Comparison of ENCODE assay signal across 23 cellular contexts in the genomic region with DNA sequence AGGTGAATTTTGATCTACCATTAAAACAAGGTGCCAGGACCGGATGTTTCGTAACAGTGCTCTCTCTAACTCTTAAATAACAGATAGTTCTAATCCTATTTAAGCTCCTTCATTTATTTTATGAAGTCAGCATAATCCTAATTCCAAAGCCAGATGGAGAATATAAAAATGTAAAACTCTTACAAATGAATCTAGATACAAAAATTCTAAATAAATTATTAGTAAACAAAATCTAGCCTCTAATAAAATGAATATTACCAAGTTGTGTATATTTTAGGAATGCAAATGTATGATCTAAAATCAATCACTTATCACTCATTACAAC. TPM values are rescaled to one million over a fixed set of nuclear protein-coding genes. Genes with fewer than 3 reads are reported as not detected.
"Had no signal": no experiment of that assay in that cellular context is flagged by ENCODE, and none has a peak within 500 bp of the region (broad histone marks: within the 10 kb centered on the region; RNA-seq: fewer than 3 reads in every experiment).

No MANE protein-coding gene starts in this region.

- H2AFZ ChIP-seq: hepatocyte had no signal

- H3K4me3 ChIP-seq: hepatocyte, prostate gland, right atrium auricular region, tibial artery, uterus had no signal

- H3K36me3 ChIP-seq: prostate gland, right atrium auricular region, tibial artery, uterus had no signal

- H3K9me3 ChIP-seq: prostate gland, right atrium auricular region, tibial artery, uterus had no signal

- H3K4me3 Mint-ChIP-seq: activated CD4-positive, alpha-beta T cell treated with anti-CD3 and anti-CD28 coated beads, Interleukin-2, amount 10 ng/mL, durations not matched to agents 7 days and 5 days; activated naive CD4-positive, alpha-beta T cell treated with anti-CD3 and anti-CD28 coated beads, Interleukin-2, amount 10 ng/mL, durations not matched to agents 7 days and 5 days; activated naive CD8-positive, alpha-beta T cell treated with anti-CD3 and anti-CD28 coated beads, Interleukin-2, amount 50 U/mL, for 24 hours; activated T-cell treated with anti-CD3 and anti-CD28 coated beads, Interleukin-2, amount 50 U/mL, for 4 hours; brain; mesothelial cell of epicardium had no signal

- H3K4me1 Mint-ChIP-seq: activated CD4-positive, alpha-beta T cell treated with anti-CD3 and anti-CD28 coated beads, Interleukin-2, amount 10 ng/mL, durations not matched to agents 7 days and 5 days; activated naive CD4-positive, alpha-beta T cell treated with anti-CD3 and anti-CD28 coated beads, Interleukin-2, amount 10 ng/mL, durations not matched to agents 7 days and 5 days; activated naive CD8-positive, alpha-beta T cell treated with anti-CD3 and anti-CD28 coated beads, Interleukin-2, amount 50 U/mL, for 24 hours; nephron had no signal

- H3K4me2 ChIP-seq: hepatocyte had no signal

- H3K27me3 ChIP-seq: foreskin keratinocyte, hepatocyte, right atrium auricular region, tibial artery, uterus had no signal

- DNase-seq: activated CD4-positive, alpha-beta T cell treated with anti-CD3 and anti-CD28 coated beads, Interleukin-2, amount 10 ng/mL, durations not matched to agents 7 days and 5 days; activated CD8-positive, alpha-beta memory T cell treated with anti-CD3 and anti-CD28 coated beads, Interleukin-2, amount 50 U/mL, for 4 hours; activated effector memory CD4-positive, alpha-beta T cell treated with Interleukin-2 at 50 U/mL for 16 hours; activated naive CD4-positive, alpha-beta T cell treated with anti-CD3 and anti-CD28 coated beads, Interleukin-2, amount 10 ng/mL, durations not matched to agents 7 days and 5 days; activated naive CD8-positive, alpha-beta T cell treated with anti-CD3 and anti-CD28 coated beads, Interleukin-2, amount 50 U/mL, for 24 hours; activated T-cell treated with anti-CD3 and anti-CD28 coated beads, Interleukin-2, amount 50 U/mL, for 4 hours; anterior cingulate cortex; caudate nucleus; foreskin keratinocyte; stimulated activated CD4-positive, alpha-beta T cell treated with anti-CD3 and anti-CD28 coated beads, Interleukin-12 subunit alpha, Interleukin-12 subunit beta, amount 100 ng/mL, for 4 hours; stimulated activated CD4-positive, alpha-beta T cell treated with anti-CD3 and anti-CD28 coated beads, Interleukin-1b, Interleukin-23, amount 100 ng/mL, for 48 hours; stimulated activated naive CD8-positive, alpha-beta T cell treated with anti-CD3 and anti-CD28 coated beads, Interleukin-15, Interleukin-2, amounts not matched to agents 100 U/mL and 50 U/mL, for 24 hours; substantia nigra; T1000; tibial artery; uterus had no signal

- H3K27me3 Mint-ChIP-seq: brain had no signal

- H3K27ac Mint-ChIP-seq: activated CD4-positive, alpha-beta T cell treated with anti-CD3 and anti-CD28 coated beads, Interleukin-2, amount 10 ng/mL, durations not matched to agents 7 days and 5 days; activated naive CD4-positive, alpha-beta T cell treated with anti-CD3 and anti-CD28 coated beads, Interleukin-2, amount 10 ng/mL, durations not matched to agents 7 days and 5 days; activated naive CD8-positive, alpha-beta T cell treated with anti-CD3 and anti-CD28 coated beads, Interleukin-2, amount 50 U/mL, for 24 hours; brain; mesothelial cell of epicardium; nephron had no signal

- H3K9me3 Mint-ChIP-seq: activated CD4-positive, alpha-beta T cell treated with anti-CD3 and anti-CD28 coated beads, Interleukin-2, amount 10 ng/mL, durations not matched to agents 7 days and 5 days; activated naive CD4-positive, alpha-beta T cell treated with anti-CD3 and anti-CD28 coated beads, Interleukin-2, amount 10 ng/mL, durations not matched to agents 7 days and 5 days; activated naive CD8-positive, alpha-beta T cell treated with anti-CD3 and anti-CD28 coated beads, Interleukin-2, amount 50 U/mL, for 24 hours; activated T-cell treated with anti-CD3 and anti-CD28 coated beads, Interleukin-2, amount 50 U/mL, for 4 hours; nephron had no signal

- H3K36me3 Mint-ChIP-seq: activated naive CD4-positive, alpha-beta T cell treated with anti-CD3 and anti-CD28 coated beads, Interleukin-2, amount 10 ng/mL, durations not matched to agents 7 days and 5 days; brain; mesothelial cell of epicardium had no signal

- H3K4me1 ChIP-seq: foreskin keratinocyte, prostate gland, uterus had no signal

- H3K79me2 ChIP-seq: hepatocyte had no signal

- H3K27ac ChIP-seq: epithelial cell of prostate, foreskin keratinocyte, hepatocyte, prostate gland, right atrium auricular region, tibial artery, uterus had no signal

RNA-seq across cellular contexts. Expression of a gene that starts 32.4 kb away (rescaled TPM):
- total RNA-seq: activated CD4-positive, alpha-beta T cell treated with anti-CD3 and anti-CD28 coated beads, Interleukin-2, amount 10 ng/mL, durations not matched to agents 7 days and 5 days; activated T-cell treated with anti-CD3 and anti-CD28 coated beads, Interleukin-2, amount 50 U/mL, for 4 hours had no signal
- polyA plus RNA-seq: hepatocyte had no signal
